In the genomic region with DNA sequence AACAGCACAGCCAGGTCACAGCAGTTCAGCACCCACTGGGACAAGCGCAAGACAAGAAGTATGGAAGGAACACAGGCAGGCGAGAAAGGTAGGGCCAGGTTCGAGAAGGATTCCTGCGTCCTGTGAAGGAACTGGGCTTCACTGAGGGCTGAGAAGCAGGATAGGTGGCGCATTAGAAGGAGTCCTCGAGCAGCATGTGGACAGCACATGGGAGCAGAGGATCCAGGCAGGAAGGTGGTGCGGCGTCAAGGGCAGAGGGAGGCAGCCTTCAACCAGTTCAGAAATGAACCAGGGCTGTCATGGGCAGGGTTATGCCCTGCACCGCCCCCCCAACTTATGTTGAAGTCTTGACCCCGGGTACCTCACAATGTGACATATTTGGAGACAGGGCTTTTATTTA, we compare ENCODE assay signal across 30 cellular contexts. TPM values are rescaled to one million over a fixed set of nuclear protein-coding genes. Genes with fewer than 3 reads are reported as not detected.
"Had no signal": no experiment of that assay in that cellular context is flagged by ENCODE, and none has a peak within 500 bp of the region (broad histone marks: within the 10 kb centered on the region; RNA-seq: fewer than 3 reads in every experiment).

No MANE protein-coding gene starts in this region.

- H3K9me3 Mint-ChIP-seq: activated CD4-positive, alpha-beta T cell treated with anti-CD3 and anti-CD28 coated beads, Interleukin-2, amount 10 ng/mL, durations not matched to agents 24 days and 14 days; activated naive CD4-positive, alpha-beta T cell treated with anti-CD3 and anti-CD28 coated beads, Interleukin-2, amount 50 U/mL, for 72 hours; activated naive CD8-positive, alpha-beta T cell treated with anti-CD3 and anti-CD28 coated beads, Interleukin-2, amount 50 U/mL, for 24 hours; activated T-cell treated with anti-CD3 and anti-CD28 coated beads, Interleukin-2, amount 50 U/mL, for 24 hours; activated T-helper 1 cell treated with anti-CD3 and anti-CD28 coated beads, Interleukin-12 subunit alpha, Interleukin-12 subunit beta, Interleukin-2, Interleukin-4 antibody, amounts not matched to agents 30 ng/mL and 10 ng/mL and 1 ng/mL, durations not matched to agents 14 hours and 24 hours and 36 hours had no signal

- H3K4me3 Mint-ChIP-seq: activated CD4-positive, alpha-beta T cell treated with anti-CD3 and anti-CD28 coated beads, Interleukin-2, amount 10 ng/mL, durations not matched to agents 24 days and 14 days; activated CD8-positive, alpha-beta memory T cell treated with anti-CD3 and anti-CD28 coated beads, Interleukin-2, amount 10 ng/mL, durations not matched to agents 7 days and 5 days; activated naive CD8-positive, alpha-beta T cell treated with anti-CD3 and anti-CD28 coated beads, Interleukin-2, amount 50 U/mL, for 24 hours; activated T-cell treated with anti-CD3 and anti-CD28 coated beads, Interleukin-2, amount 50 U/mL, for 24 hours; activated T-helper 1 cell treated with anti-CD3 and anti-CD28 coated beads, Interleukin-12 subunit alpha, Interleukin-12 subunit beta, Interleukin-2, Interleukin-4 antibody, amounts not matched to agents 30 ng/mL and 10 ng/mL and 1 ng/mL, durations not matched to agents 14 hours and 24 hours and 36 hours; brain had no signal

- FAIRE-seq: astrocyte had no signal

- H3K27me3 ChIP-seq: SJCRH30 had no signal

- H3K4me3 ChIP-seq: SJCRH30 had no signal

- H3K9me3 ChIP-seq: SJCRH30, SK-N-SH had no signal

- H3K9ac ChIP-seq: SK-N-SH had no signal

- H3K36me3 ChIP-seq: SJCRH30 had no signal

- ATAC-seq: activated CD8-positive, alpha-beta memory T cell treated with anti-CD3 and anti-CD28 coated beads, Interleukin-2, amount 10 ng/mL, durations not matched to agents 7 days and 5 days; activated naive CD4-positive, alpha-beta T cell treated with anti-CD3 and anti-CD28 coated beads, Interleukin-2, amount 50 U/mL, for 72 hours; activated naive CD8-positive, alpha-beta T cell treated with anti-CD3 and anti-CD28 coated beads, Interleukin-2, amount 50 U/mL, for 24 hours; Panc1 had no signal

- H3K27ac Mint-ChIP-seq: activated CD4-positive, alpha-beta T cell treated with anti-CD3 and anti-CD28 coated beads, Interleukin-2, amount 10 ng/mL, durations not matched to agents 24 days and 14 days; activated CD8-positive, alpha-beta memory T cell treated with anti-CD3 and anti-CD28 coated beads, Interleukin-2, amount 10 ng/mL, durations not matched to agents 7 days and 5 days; activated naive CD4-positive, alpha-beta T cell treated with anti-CD3 and anti-CD28 coated beads, Interleukin-2, amount 50 U/mL, for 72 hours; activated naive CD8-positive, alpha-beta T cell treated with anti-CD3 and anti-CD28 coated beads, Interleukin-2, amount 50 U/mL, for 24 hours; activated T-cell treated with anti-CD3 and anti-CD28 coated beads, Interleukin-2, amount 50 U/mL, for 24 hours; activated T-helper 1 cell treated with anti-CD3 and anti-CD28 coated beads, Interleukin-12 subunit alpha, Interleukin-12 subunit beta, Interleukin-2, Interleukin-4 antibody, amounts not matched to agents 30 ng/mL and 10 ng/mL and 1 ng/mL, durations not matched to agents 14 hours and 24 hours and 36 hours; brain had no signal

- H3K27ac ChIP-seq: RWPE1, SJCRH30 had no signal

- H3K36me3 Mint-ChIP-seq: activated CD8-positive, alpha-beta memory T cell treated with anti-CD3 and anti-CD28 coated beads, Interleukin-2, amount 10 ng/mL, durations not matched to agents 7 days and 5 days; activated naive CD4-positive, alpha-beta T cell treated with anti-CD3 and anti-CD28 coated beads, Interleukin-2, amount 50 U/mL, for 72 hours; brain had no signal

- H3K4me2 ChIP-seq: SK-N-SH had no signal

- DNase-seq: activated CD4-positive, alpha-beta T cell treated with anti-CD3 and anti-CD28 coated beads for 1 hour; activated CD4-positive, alpha-beta T cell treated with anti-CD3 and anti-CD28 coated beads, Interleukin-2, amount 10 ng/mL, durations not matched to agents 24 days and 14 days; activated CD4-positive, alpha-beta T cell treated with anti-CD3 and anti-CD28 coated beads, Interleukin-2, amount 50 U/mL, for 48 hours; activated CD8-positive, alpha-beta memory T cell treated with anti-CD3 and anti-CD28 coated beads, Interleukin-2, amount 10 ng/mL, durations not matched to agents 7 days and 5 days; activated effector memory CD4-positive, alpha-beta T cell treated with anti-CD3 and anti-CD28 coated beads, Interleukin-2, amount 50 U/mL, for 16 hours; activated naive CD4-positive, alpha-beta T cell treated with Interleukin-2 at 50 U/mL for 16 hours; activated naive CD8-positive, alpha-beta T cell treated with anti-CD3 and anti-CD28 coated beads, Interleukin-2, amount 50 U/mL, for 24 hours; activated T-cell treated with anti-CD3 and anti-CD28 coated beads, Interleukin-2, amount 50 U/mL, for 24 hours; amniotic stem cell; KBM-7; NCI-H1048; NCI-H187 treated with DMSO at 0.1 percent for 48 hours; NCI-H2081 treated with DMSO at 0.1 percent for 48 hours; NCI-H446 treated with DMSO at 0.1 percent for 48 hours; NCI-H524 treated with DMSO at 0.1 percent for 48 hours; NCI-H748 treated with DMSO at 0.1 percent for 48 hours; OCI-M1; Right ventricle myocardium superior; SJCRH30; SK-N-SH; T-helper 1 cell had no signal

RNA-seq across cellular contexts. Expression of gene CLRN2, which starts 31.3 kb away (rescaled TPM):
- total RNA-seq: activated CD4-positive, alpha-beta T cell treated with anti-CD3 and anti-CD28 coated beads, Interleukin-2, amount 10 ng/mL, durations not matched to agents 24 days and 14 days; activated CD8-positive, alpha-beta memory T cell treated with anti-CD3 and anti-CD28 coated beads, Interleukin-2, amount 10 ng/mL, durations not matched to agents 7 days and 5 days; activated naive CD4-positive, alpha-beta T cell treated with anti-CD3 and anti-CD28 coated beads, Interleukin-2, amount 50 U/mL, for 72 hours; activated T-helper 1 cell treated with anti-CD3 and anti-CD28 coated beads, Interleukin-12 subunit alpha, Interleukin-12 subunit beta, Interleukin-2, Interleukin-4 antibody, amounts not matched to agents 30 ng/mL and 10 ng/mL and 1 ng/mL, durations not matched to agents 14 hours and 24 hours and 36 hours; astrocyte; LHCN-M2; M059J; Right ventricle myocardium superior; SJCRH30; T-helper 2 cell treated with Interferon-gamma antibody and Interleukin-4, amounts not matched to agents 100 ng/mL and 5 ng/mL, for 36 hours had no signal
- polyA plus RNA-seq: SK-N-SH had no signal
